ENCODE assay signal across 8 cellular contexts in the genomic region with DNA sequence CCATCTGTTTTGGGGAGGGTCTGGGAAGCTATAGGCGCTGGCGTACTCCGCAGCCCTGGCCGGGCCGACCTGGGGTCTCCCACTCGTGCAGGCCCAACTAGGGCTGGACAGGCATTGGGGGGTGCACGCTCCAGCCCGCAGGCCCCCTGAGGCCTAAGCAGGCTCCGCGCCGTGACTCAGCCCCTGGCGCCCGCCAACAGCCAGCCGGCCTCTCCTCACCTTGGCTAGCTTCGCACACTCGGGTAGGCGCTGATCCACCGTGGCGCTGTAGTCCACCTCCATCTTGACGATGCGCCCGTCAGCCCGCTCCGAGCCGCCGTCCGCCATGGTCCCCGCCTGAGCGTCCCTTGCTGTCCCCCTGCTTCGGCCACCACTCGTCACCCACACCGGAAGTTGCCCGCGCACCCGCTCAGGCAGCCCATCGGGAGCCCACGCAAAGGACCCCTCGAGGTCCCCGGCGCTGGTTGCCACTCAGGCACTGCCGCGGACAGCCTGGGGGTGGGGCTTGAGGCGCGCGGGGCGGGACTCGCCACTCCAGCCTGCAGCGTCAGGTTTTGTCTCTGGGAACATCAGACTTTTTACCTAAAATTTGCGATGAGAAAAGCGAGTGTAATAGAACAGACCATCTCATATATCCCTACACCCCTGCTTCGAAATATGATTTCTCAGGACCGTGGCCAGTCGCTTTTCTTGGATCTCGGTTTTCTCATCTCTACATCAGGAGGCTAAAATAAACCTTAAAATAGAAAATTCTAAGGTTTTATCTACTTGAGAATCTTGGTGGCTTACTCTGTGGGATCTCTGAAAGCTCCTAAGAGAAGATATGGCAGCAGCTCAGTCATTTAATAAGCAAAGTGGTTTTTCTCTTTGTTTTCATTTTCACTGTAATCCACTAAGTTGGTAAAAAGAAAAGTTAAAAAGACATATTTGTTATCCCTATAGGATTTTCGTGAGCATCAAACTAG. TPM values are rescaled to one million over a fixed set of nuclear protein-coding genes. Genes with fewer than 3 reads are reported as not detected.
DNase-seq lines count a peak whose midpoint lies in the region; ATAC-seq and TF ChIP-seq lines count a peak whose summit lies in the region.

A gene (minus strand): TSS at position 385 of the 965 bp plus-strand sequence. CDS start 58 bp downstream, at position 327.

- no peaks in the 10 kb centered on the region for H3K36me3 ChIP-seq in BJ (ENCODE audit: control insufficient read depth, insufficient read depth, low read length)

- H3K4me3 ChIP-seq in BJ (ENCODE audit: low read depth, low read length), result peak within 1 kb of the TSS; percentile 93

- DNase-seq in BJ (ENCODE audit: low read depth) (peak; percentile 28), GM19238 (ENCODE audit: insufficient read length, low spot score) (peak; percentile 87), NCI-H510A treated with DMSO at 0.1 percent for 48 hours (lab: John Stamatoyannopoulos, UW) (peak; percentile 92), left colon (peak; percentile 92 to 94)
- peak; percentile 91 to 94 for DNase-seq in activated CD4-positive, alpha-beta T cell treated with anti-CD3 and anti-CD28 coated beads for 4 hours
- peak; percentile 94 for DNase-seq in stimulated activated CD4-positive, alpha-beta T cell treated with anti-CD3 and anti-CD28 coated beads, Interleukin-1b, Interleukin-23, amount 100 ng/mL, for 48 hours

- H3K27me3 ChIP-seq in BJ (ENCODE audit: control insufficient read depth, insufficient read depth, low read length), result no peaks in the 10 kb centered on the region

- ATAC-seq in HG03432 (IDR thresholded peaks at IDR 0.05; ENCODE audit: unreplicated experiment), result peak; percentile 92
- peak; percentile 97 for ATAC-seq in left colon

- CTCF ChIA-PET in BJ (lab: Yijun Ruan, JAX), result interaction anchor here (1.1 to 3.4 kb wide), 3 partner anchors 9 to 262 kb away, joined by 3 to 17 read pairs (median 7); no protein-coding TSS in a partner anchor

- intact Hi-C loops in left colon (cut with DNase I, micrococcal nuclease), result no loop called here

- no peak for TF ChIP-seq CTCF in BJ (IDR thresholded peaks at IDR 0.05; ENCODE audit: insufficient read depth, low read depth, low read length)

- POLR2A ChIA-PET in BJ (lab: Charles Lee), result no interaction called here

- H3K27ac ChIP-seq in cingulate gyrus (ENCODE audit: low read depth, low read length), result peak within 1 kb of the TSS; percentile 82

RNA-seq across cellular contexts. Expression of the gene that starts here (rescaled TPM):
- polyA plus RNA-seq in BJ (2011; rRNA removed), result 12.8 and 25.8 TPM in 2 replicates
- polyA minus RNA-seq in BJ (2011; rRNA and poly(A)+ RNA removed), result 8.1 and 11.6 TPM in 2 replicates
- total RNA-seq in left colon, result 10 to 100 TPM; 36.9 to 40.2 TPM

Comparison
In these comparisons a context has a peak if more than half of its experiments do, and no peak if none do; other contexts are left out.
1. Peak in every context shown above with its lines: DNase-seq, ATAC-seq, H3K4me3 ChIP-seq and H3K27ac ChIP-seq.
2. DNase-seq: peak in every context shown above with its lines; median percentile 94 in stimulated activated CD4-positive, alpha-beta T cell treated with anti-CD3 and anti-CD28 coated beads, Interleukin-1b, Interleukin-23, amount 100 ng/mL, for 48 hours; 93 in left colon; 92 in activated CD4-positive, alpha-beta T cell treated with anti-CD3 and anti-CD28 coated beads for 4 hours; 92 in NCI-H510A treated with DMSO at 0.1 percent for 48 hours; 87 in GM19238; 28 in BJ.